Comparison of ENCODE assay signal across 8 cellular contexts in the genomic region with DNA sequence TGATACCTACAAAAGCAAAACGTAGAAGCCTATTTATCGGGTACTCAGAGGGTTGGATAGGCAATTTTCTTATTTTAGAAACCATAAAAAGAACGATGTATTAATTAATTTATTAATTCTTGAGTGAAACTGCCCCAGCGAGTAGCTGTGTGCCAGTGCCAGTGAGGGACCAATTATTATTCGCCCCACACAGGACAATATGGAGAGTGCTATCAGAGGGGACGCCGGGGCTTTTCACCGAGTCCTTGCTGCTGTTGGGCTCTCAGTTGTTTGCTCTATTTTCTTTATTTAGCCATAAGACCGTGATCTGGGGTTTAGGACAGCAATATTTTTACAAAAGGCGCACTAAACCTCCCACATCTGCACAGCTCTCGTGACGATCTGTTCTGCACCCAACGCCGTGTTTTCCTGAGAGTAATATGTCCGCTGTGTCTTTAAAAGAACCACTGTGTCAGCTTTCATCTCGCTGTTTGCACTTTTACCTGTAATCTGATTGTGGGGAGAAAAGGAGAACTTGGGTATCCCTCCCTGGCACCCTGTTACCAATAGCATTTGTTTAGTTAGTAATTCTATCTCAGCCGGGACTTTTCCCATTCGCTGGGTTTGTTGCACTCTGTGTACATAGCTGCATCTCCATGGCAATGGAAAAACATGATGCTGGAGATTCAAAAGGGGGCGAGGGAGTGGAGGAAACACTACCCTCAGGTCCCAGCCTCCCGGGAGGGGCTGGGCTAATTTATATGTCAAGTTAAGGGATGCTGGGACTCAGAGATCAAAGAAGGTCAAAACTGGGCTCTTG. TPM values are rescaled to one million over a fixed set of nuclear protein-coding genes. Genes with fewer than 3 reads are reported as not detected.
A peak's percentile ranks its signal among the peaks of the same experiment; 100 is the strongest.
DNase-seq lines count a peak whose midpoint lies in the region; ATAC-seq, FAIRE-seq and TF ChIP-seq lines count a peak whose summit lies in the region.

No MANE protein-coding gene starts in this region.

- DNase-seq in EH (ENCODE audit: low read depth) (peak; percentile 49), NCI-H1436 treated with DMSO at 0.1 percent for 48 hours (lab: John Stamatoyannopoulos, UW) (peak; percentile 89), astrocyte (ENCODE audit: low read depth) (peak; percentile 56), small intestine (peak; percentile 49)
- DNase-seq in activated CD4-positive, alpha-beta T cell treated with anti-CD3 and anti-CD28 coated beads, Interleukin-2, amount 50 U/mL, for 48 hours: no peak

- TF ChIP-seq CTCF in astrocyte (IDR thresholded peaks at IDR 0.05; ENCODE audit: insufficient read depth, low read depth, low read length): no peak

- ATAC-seq in HG03520 (IDR thresholded peaks at IDR 0.05; ENCODE audit: unreplicated experiment): no peak
- no peak for ATAC-seq in HG03565 (IDR thresholded peaks at IDR 0.05; ENCODE audit: unreplicated experiment)

- H4K20me1 ChIP-seq in astrocyte (ENCODE audit: insufficient read depth, low read length): no peaks in the 10 kb centered on the region

- H2AFZ ChIP-seq in astrocyte (ENCODE audit: low read depth, low read length): peak overlapping the region; percentile 93

- peaks cover 6% of the 10 kb centered on the region for H3K4me1 Mint-ChIP-seq in astrocyte (ENCODE audit: low read depth, unreplicated experiment)

- no peaks in the 10 kb centered on the region for H3K79me2 ChIP-seq in astrocyte (ENCODE audit: insufficient read depth, low read length)

- peak overlapping the region; percentile 30 for H3K4me3 Mint-ChIP-seq in astrocyte (ENCODE audit: unreplicated experiment)

- WGBS in small intestine, 3 donors: 11 to 32% (median 15%) methylated on average over 20 of the region's 20 CpGs

- peak overlapping the region; percentile 96 for H3K4me2 ChIP-seq in astrocyte (ENCODE audit: low read length)

- FAIRE-seq in astrocyte (lab: Jason Lieb, UNC): no peak
- no peak for FAIRE-seq in small intestine (lab: Jason Lieb, UNC)

- peak overlapping the region; percentile 63 for H3K4me3 ChIP-seq in astrocyte (ENCODE audit: insufficient read depth, low read depth, low read length)
- H3K4me3 ChIP-seq in iPS-15b (ENCODE audit: low read depth, low read length): peak overlapping the region; percentile 33
- H3K4me3 ChIP-seq in small intestine (ENCODE audit: low read depth in 1 of 2, low read length in 2 of 2): peak overlapping the region in 1 of 2 donors; percentile 31

- H3K4me1 ChIP-seq in astrocyte (ENCODE audit: insufficient read depth, low read length): peaks cover 9% of the 10 kb centered on the region
- H3K4me1 ChIP-seq in iPS-15b (ENCODE audit: control insufficient read depth, insufficient read depth, low read length): peaks cover 18% of the 10 kb centered on the region
- no peaks in the 10 kb centered on the region for H3K4me1 ChIP-seq in small intestine (ENCODE audit: control insufficient read depth in 2 of 2, insufficient read depth in 1 of 2, low read depth in 1 of 2, low read length in 1 of 2)

- H3K27me3 Mint-ChIP-seq in astrocyte (ENCODE audit: low read depth, unreplicated experiment): peaks cover under 1% of the 10 kb centered on the region

- no peaks in the 10 kb centered on the region for H3K36me3 Mint-ChIP-seq in astrocyte (ENCODE audit: low read depth, unreplicated experiment)

- H3K9ac ChIP-seq in astrocyte (ENCODE audit: low read length) (peak overlapping the region; percentile 81), iPS-15b (ENCODE audit: low read depth, low read length) (no peak overlapping the region)

- peaks cover 2% of the 10 kb centered on the region for H3K9me3 Mint-ChIP-seq in astrocyte (ENCODE audit: unreplicated experiment)

- H3K9me3 ChIP-seq in astrocyte (ENCODE audit: insufficient read depth, low read depth, low read length): no peaks in the 10 kb centered on the region
- H3K9me3 ChIP-seq in iPS-15b (ENCODE audit: control insufficient read depth, insufficient read depth, low read length): no peaks in the 10 kb centered on the region
- H3K9me3 ChIP-seq in small intestine (ENCODE audit: control insufficient read depth, low read depth): no peaks in the 10 kb centered on the region

- H3K36me3 ChIP-seq in astrocyte (ENCODE audit: insufficient read depth, low read length): no peaks in the 10 kb centered on the region
- H3K36me3 ChIP-seq in iPS-15b (ENCODE audit: control insufficient read depth, insufficient read depth, low read length): no peaks in the 10 kb centered on the region
- no peaks in the 10 kb centered on the region for H3K36me3 ChIP-seq in small intestine (ENCODE audit: control insufficient read depth in 2 of 2, insufficient read depth in 2 of 2, low read length in 2 of 2)

- no peak overlapping the region for H3K27ac Mint-ChIP-seq in astrocyte (ENCODE audit: unreplicated experiment)

- H3K27me3 ChIP-seq in astrocyte (ENCODE audit: insufficient read depth, low read length): peaks cover 6% of the 10 kb centered on the region
- H3K27me3 ChIP-seq in iPS-15b (ENCODE audit: control insufficient read depth, insufficient read depth, low read length): peaks cover 35% of the 10 kb centered on the region
- no peaks in the 10 kb centered on the region for H3K27me3 ChIP-seq in small intestine (ENCODE audit: control insufficient read depth in 2 of 2, insufficient read depth in 2 of 2, low read length in 2 of 2)

- H3K27ac ChIP-seq in astrocyte (ENCODE audit: low read depth, low read length) (no peak overlapping the region), small intestine (ENCODE audit: low read depth in 1 of 2, low read length in 1 of 2) (peak overlapping the region in 1 of 2 donors; percentile 61)

RNA-seq across cellular contexts. Expression of a gene that starts 30.1 kb away (rescaled TPM):
- total RNA-seq in astrocyte: 55.9 and 59.8 TPM in 2 replicates
- 1 to 10 TPM; 4.6 to 6.9 (median 6.1) TPM for polyA plus RNA-seq in small intestine

Comparison
In these comparisons a context has a peak if more than half of its experiments do, and no peak if none do; other contexts are left out.
1. DNase-seq: peak in EH (single experiment), NCI-H1436 treated with DMSO at 0.1 percent for 48 hours (single experiment), astrocyte (single experiment) and small intestine (single experiment); none in activated CD4-positive, alpha-beta T cell treated with anti-CD3 and anti-CD28 coated beads, Interleukin-2, amount 50 U/mL, for 48 hours (0 of 2).